ENCODE assay signal across 8 cellular contexts in genomic region chr12:87661770-87662402, GRCh38.
DNase-seq lines count a peak whose midpoint lies in the region; ATAC-seq, FAIRE-seq and TF ChIP-seq lines count a peak whose summit lies in the region.

No MANE protein-coding gene starts in this region.

- no peaks in the 10 kb centered on the region for H3K79me1 ChIP-seq in neuronal stem cell (ENCODE audit: low read depth, low read length)

- no peak overlapping the region for H2AK5ac ChIP-seq in neuronal stem cell (ENCODE audit: low read depth, low read length)

- no peak overlapping the region for H3K14ac ChIP-seq in neuronal stem cell (ENCODE audit: low read length)

- H3K4me3 ChIP-seq in Peyer's patch (peak overlapping the region in 3 of 4 donors; percentile 11 to 47 (median 37)), right lobe of liver (peak overlapping the region in 2 of 3 donors; percentile 31 to 51), neuronal stem cell (ENCODE audit: low read length in 2 of 2) (no peak overlapping the region)

- DNase-seq in Peyer's patch (no peak), right lobe of liver (no peak), GM19239 (ENCODE audit: insufficient read length, low spot score) (no peak), neuronal stem cell (ENCODE audit: low spot score) (no peak)
- no peak for DNase-seq in activated CD4-positive, alpha-beta T cell treated with anti-CD3 and anti-CD28 coated beads, Interleukin-2, amount 50 U/mL, for 1 hour

- no peak overlapping the region for H2BK12ac ChIP-seq in neuronal stem cell (ENCODE audit: low read length)

- 25% methylated on average over 5 of the region's 5 CpGs for WGBS in right lobe of liver (ENCODE audit: insufficient coverage, low coverage, low lambda C conversion rate, missing lambda C conversion rate)
- 100% methylated on average over 1 of the region's 5 CpGs; no CpG with 5 or more reads in 1 of the 2 donors for WGBS in neuronal stem cell (ENCODE audit: extremely low coverage in 2 of 2, insufficient read length in 2 of 2, insufficient replicate concordance in 1 of 2), 2 donors

- no peak for TF ChIP-seq POLR2A in Peyer's patch (IDR thresholded peaks at IDR 0.05)
- TF ChIP-seq POLR2A in right lobe of liver (IDR thresholded peaks at IDR 0.05): no peak

- H3K4me1 ChIP-seq in Peyer's patch: no peaks in the 10 kb centered on the region
- H3K4me1 ChIP-seq in right lobe of liver: no peaks in the 10 kb centered on the region
- no peaks in the 10 kb centered on the region for H3K4me1 ChIP-seq in neuronal stem cell (ENCODE audit: control insufficient read depth in 2 of 2, insufficient read depth in 1 of 2, low read depth in 1 of 2, low read length in 2 of 2)

- H3K9ac ChIP-seq in neuronal stem cell (ENCODE audit: low read depth, low read length, poor library complexity): no peak overlapping the region

- TF ChIP-seq CTCF in Peyer's patch (IDR thresholded peaks at IDR 0.05) (no peak), right lobe of liver (IDR thresholded peaks at IDR 0.05) (no peak)

- FAIRE-seq in GM19239 (lab: Jason Lieb, UNC): no peak

- H2AFZ ChIP-seq in neuronal stem cell (ENCODE audit: low read length): no peak overlapping the region

- peak; percentile 85 for ATAC-seq in GM18907 (IDR thresholded peaks at IDR 0.05; ENCODE audit: unreplicated experiment)
- peak; percentile 72 for ATAC-seq in HG02943 (IDR thresholded peaks at IDR 0.05; ENCODE audit: low read depth, unreplicated experiment)
- ATAC-seq in right lobe of liver: peak; percentile 90 to 95 (median 94)
- ATAC-seq in GM19455 (IDR thresholded peaks at IDR 0.05; ENCODE audit: unreplicated experiment): no peak

- peak overlapping the region in 1 of 4 donors; percentile 18 for H3K27ac ChIP-seq in Peyer's patch
- H3K27ac ChIP-seq in right lobe of liver: peak overlapping the region; percentile 7 to 41 (median 25)
- H3K27ac ChIP-seq in neuronal stem cell (replicated peaks; ENCODE audit: low read length): no peak overlapping the region

- no peak overlapping the region for H2BK15ac ChIP-seq in neuronal stem cell (ENCODE audit: low read length)

- H3K4me2 ChIP-seq in neuronal stem cell (ENCODE audit: insufficient read depth, low read length, poor library complexity, severe bottlenecking): no peak overlapping the region

- H3K18ac ChIP-seq in neuronal stem cell (ENCODE audit: low read length): no peak overlapping the region

- intact Hi-C loops in right lobe of liver (cut with DNase I): no loop called here

- no peak overlapping the region for H2BK5ac ChIP-seq in neuronal stem cell (ENCODE audit: low read length)

- H3K4ac ChIP-seq in neuronal stem cell (ENCODE audit: low read length): no peak overlapping the region

- no peak overlapping the region for H3K23ac ChIP-seq in neuronal stem cell (ENCODE audit: low read depth, low read length, poor library complexity)

- H3K9me3 ChIP-seq in Peyer's patch: no peaks in the 10 kb centered on the region
- no peaks in the 10 kb centered on the region for H3K9me3 ChIP-seq in right lobe of liver
- H3K9me3 ChIP-seq in neuronal stem cell (replicated peaks in 1 of 2; ENCODE audit: control insufficient read depth in 2 of 2, insufficient read depth in 1 of 2, low read depth in 1 of 2, low read length in 2 of 2): no peaks in the 10 kb centered on the region

- no peaks in the 10 kb centered on the region for H3K36me3 ChIP-seq in Peyer's patch
- H3K36me3 ChIP-seq in right lobe of liver: no peaks in the 10 kb centered on the region
- H3K36me3 ChIP-seq in neuronal stem cell (replicated peaks in 1 of 2; ENCODE audit: control insufficient read depth in 2 of 2, insufficient read depth in 2 of 2, low read length in 2 of 2): no peaks in the 10 kb centered on the region

- no peak overlapping the region for H4K8ac ChIP-seq in neuronal stem cell (ENCODE audit: low read depth, low read length)

- H2BK120ac ChIP-seq in neuronal stem cell (ENCODE audit: low read depth, low read length): no peak overlapping the region

- H3K27me3 ChIP-seq in Peyer's patch (no peaks in the 10 kb centered on the region), right lobe of liver (no peaks in the 10 kb centered on the region), neuronal stem cell (ENCODE audit: control insufficient read depth in 3 of 3, insufficient read depth in 3 of 3, low read depth in 1 of 3, low read length in 3 of 3) (no peaks in the 10 kb centered on the region)

- H4K91ac ChIP-seq in neuronal stem cell (ENCODE audit: low read depth, low read length, poor library complexity): no peak overlapping the region

Comparison
In these comparisons a context has a peak if more than half of its experiments do, and no peak if none do; other contexts are left out.
1. H3K4me3 ChIP-seq: peak in Peyer's patch (3 of 4) and right lobe of liver (2 of 3); none in neuronal stem cell (0 of 2).